Comparison of ENCODE assay signal across 8 cellular contexts in genomic region chr6:110358536-110359148, GRCh38.
DNase-seq lines count a peak whose midpoint lies in the region; ATAC-seq and TF ChIP-seq lines count a peak whose summit lies in the region.

No MANE protein-coding gene starts in this region.

- peaks cover 36% of the 10 kb centered on the region for H3K9me3 ChIP-seq in BLaER1
- H3K9me3 ChIP-seq in parathyroid adenoma (ENCODE audit: control insufficient read depth, low read length) = no peaks in the 10 kb centered on the region

- H3K9ac ChIP-seq in BLaER1 (no peak overlapping the region), parathyroid adenoma (no peak overlapping the region)

- H3K4me2 ChIP-seq in BLaER1 (peak overlapping the region; percentile 69), parathyroid adenoma (ENCODE audit: low read length) (peak overlapping the region; percentile 66)

- H4K20me1 ChIP-seq in BLaER1 = no peaks in the 10 kb centered on the region

- no peaks in the 10 kb centered on the region for H3K36me3 ChIP-seq in BLaER1
- no peaks in the 10 kb centered on the region for H3K36me3 ChIP-seq in parathyroid adenoma (ENCODE audit: control insufficient read depth, insufficient read depth, low read length)

- TF ChIP-seq CTCF in fibroblast of pulmonary artery (IDR thresholded peaks at IDR 0.05; ENCODE audit: low read length, missing control alignments) (no peak), parathyroid adenoma (IDR thresholded peaks at IDR 0.05) (no peak)

- no peak for TF ChIP-seq POLR2A in GM18505 (IDR thresholded peaks at IDR 0.05; ENCODE audit: borderline replicate concordance, extremely low read depth, insufficient read depth, insufficient read length)

- ATAC-seq in GM21360 (IDR thresholded peaks at IDR 0.05; ENCODE audit: unreplicated experiment) (no peak), GM18505 (IDR thresholded peaks at IDR 0.05; ENCODE audit: unreplicated experiment) (no peak)

- H3K4me3 ChIP-seq in BLaER1 (peak overlapping the region; percentile 64), fibroblast of pulmonary artery (replicated peaks; ENCODE audit: low read depth, low read length) (peak overlapping the region; percentile 29), parathyroid adenoma (ENCODE audit: low read depth, low read length) (peak overlapping the region; percentile 40)

- H3K27ac ChIP-seq in BLaER1 = no peak overlapping the region
- H3K27ac ChIP-seq in parathyroid adenoma = no peak overlapping the region

- peak overlapping the region; percentile 99 for H2AFZ ChIP-seq in parathyroid adenoma

- H3K4me1 ChIP-seq in BLaER1 (peaks cover 7% of the 10 kb centered on the region; the same call in 1 of the 2 replicates), parathyroid adenoma (no peaks in the 10 kb centered on the region)

- DNase-seq in NCI-H82 (lab: John Stamatoyannopoulos, UW) (peak; percentile 48), fibroblast of pulmonary artery (ENCODE audit: low read depth) (no peak), NK-92 (lab: John Stamatoyannopoulos, UW; ENCODE audit: unreplicated experiment) (no peak), LoVo (ENCODE audit: low spot score) (no peak)

- H3K27me3 ChIP-seq in BLaER1 (peaks cover 53% of the 10 kb centered on the region), parathyroid adenoma (ENCODE audit: control insufficient read depth, insufficient read depth, low read length) (no peaks in the 10 kb centered on the region)

- no peaks in the 10 kb centered on the region for H3K79me2 ChIP-seq in parathyroid adenoma
